ENCODE assay signal across 1 cellular context in genomic region chr10:52597189-52597863, GRCh38.
TF ChIP-seq lines count a peak whose summit lies in the region.

No MANE protein-coding gene starts in this region.

TF ChIP-seq in SK-N-SH, 30 proteins besides CTCF, POLR2A, EP300 and RAD21 (continued from another document):
- TF ChIP-seq, protein P1, sequence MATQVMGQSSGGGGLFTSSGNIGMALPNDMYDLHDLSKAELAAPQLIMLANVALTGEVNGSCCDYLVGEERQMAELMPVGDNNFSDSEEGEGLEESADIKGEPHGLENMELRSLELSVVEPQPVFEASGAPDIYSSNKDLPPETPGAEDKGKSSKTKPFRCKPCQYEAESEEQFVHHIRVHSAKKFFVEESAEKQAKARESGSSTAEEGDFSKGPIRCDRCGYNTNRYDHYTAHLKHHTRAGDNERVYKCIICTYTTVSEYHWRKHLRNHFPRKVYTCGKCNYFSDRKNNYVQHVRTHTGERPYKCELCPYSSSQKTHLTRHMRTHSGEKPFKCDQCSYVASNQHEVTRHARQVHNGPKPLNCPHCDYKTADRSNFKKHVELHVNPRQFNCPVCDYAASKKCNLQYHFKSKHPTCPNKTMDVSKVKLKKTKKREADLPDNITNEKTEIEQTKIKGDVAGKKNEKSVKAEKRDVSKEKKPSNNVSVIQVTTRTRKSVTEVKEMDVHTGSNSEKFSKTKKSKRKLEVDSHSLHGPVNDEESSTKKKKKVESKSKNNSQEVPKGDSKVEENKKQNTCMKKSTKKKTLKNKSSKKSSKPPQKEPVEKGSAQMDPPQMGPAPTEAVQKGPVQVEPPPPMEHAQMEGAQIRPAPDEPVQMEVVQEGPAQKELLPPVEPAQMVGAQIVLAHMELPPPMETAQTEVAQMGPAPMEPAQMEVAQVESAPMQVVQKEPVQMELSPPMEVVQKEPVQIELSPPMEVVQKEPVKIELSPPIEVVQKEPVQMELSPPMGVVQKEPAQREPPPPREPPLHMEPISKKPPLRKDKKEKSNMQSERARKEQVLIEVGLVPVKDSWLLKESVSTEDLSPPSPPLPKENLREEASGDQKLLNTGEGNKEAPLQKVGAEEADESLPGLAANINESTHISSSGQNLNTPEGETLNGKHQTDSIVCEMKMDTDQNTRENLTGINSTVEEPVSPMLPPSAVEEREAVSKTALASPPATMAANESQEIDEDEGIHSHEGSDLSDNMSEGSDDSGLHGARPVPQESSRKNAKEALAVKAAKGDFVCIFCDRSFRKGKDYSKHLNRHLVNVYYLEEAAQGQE (IDR thresholded peaks at IDR 0.05; ENCODE audit: low read depth, low read length), result no peak
- no peak for TF ChIP-seq RXRA (IDR thresholded peaks at IDR 0.05; ENCODE audit: borderline replicate concordance, low read depth)
- no peak for TF ChIP-seq GABPA (IDR thresholded peaks at IDR 0.05; ENCODE audit: low read depth)
- TF ChIP-seq ELF1 (IDR thresholded peaks at IDR 0.05), result no peak
- TF ChIP-seq, protein P2, sequence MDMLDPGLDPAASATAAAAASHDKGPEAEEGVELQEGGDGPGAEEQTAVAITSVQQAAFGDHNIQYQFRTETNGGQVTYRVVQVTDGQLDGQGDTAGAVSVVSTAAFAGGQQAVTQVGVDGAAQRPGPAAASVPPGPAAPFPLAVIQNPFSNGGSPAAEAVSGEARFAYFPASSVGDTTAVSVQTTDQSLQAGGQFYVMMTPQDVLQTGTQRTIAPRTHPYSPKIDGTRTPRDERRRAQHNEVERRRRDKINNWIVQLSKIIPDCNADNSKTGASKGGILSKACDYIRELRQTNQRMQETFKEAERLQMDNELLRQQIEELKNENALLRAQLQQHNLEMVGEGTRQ (IDR thresholded peaks at IDR 0.05; ENCODE audit: borderline replicate concordance, low read depth, low read length), result no peak
- TF ChIP-seq CHD2 (IDR thresholded peaks at IDR 0.05; ENCODE audit: low read length, partially characterized antibody), result no peak
- no peak for TF ChIP-seq RFX5 (IDR thresholded peaks at IDR 0.05; ENCODE audit: low read length)
